In the genomic region with DNA sequence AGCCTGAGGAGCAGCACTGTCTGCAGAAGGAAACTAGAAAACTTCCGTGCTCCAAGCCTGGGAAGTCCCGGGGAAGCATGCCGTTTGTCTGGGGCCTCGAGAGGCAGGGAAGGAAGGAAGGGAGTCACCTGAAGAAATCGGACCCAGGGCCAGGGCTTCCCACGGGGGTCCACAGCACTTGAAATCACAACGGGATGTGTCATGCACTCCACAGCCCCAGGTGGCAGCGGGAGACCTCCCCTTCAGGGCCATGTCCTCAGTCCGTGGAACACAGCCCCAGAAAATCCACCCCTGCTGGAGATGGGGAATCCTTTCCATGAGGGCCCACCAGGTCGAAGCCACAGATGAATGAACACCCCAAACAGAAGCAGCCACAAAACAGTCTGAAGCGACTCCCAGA, we compare ENCODE assay signal across 22 cellular contexts.
"Had no signal": no experiment of that assay in that cellular context is flagged by ENCODE, and none has a peak within 500 bp of the region (broad histone marks: within the 10 kb centered on the region; RNA-seq: fewer than 3 reads in every experiment).

No MANE protein-coding gene starts in this region.

- H3K9me3 ChIP-seq: SK-N-SH had no signal

- H3K27ac ChIP-seq: HL-60, RWPE1 had no signal

- FAIRE-seq: HTR-8/SVneo had no signal

- ATAC-seq: Panc1 had no signal

- H3K4me2 ChIP-seq: SK-N-SH had no signal

- DNase-seq: KBM-7, NCI-H1092, NCI-H1105 treated with DMSO at 0.1 percent for 48 hours, NCI-H1417 treated with DMSO at 0.1 percent for 48 hours, NCI-H187, NCI-H2029, NCI-H2081 treated with DMSO at 0.1 percent for 48 hours, NCI-H2171, NCI-H226, NCI-H446, NCI-H510A, NCI-H524 treated with DMSO at 0.1 percent for 48 hours, NCI-H69, NCI-H774, PC-3, SHP77, SK-N-SH, SW 1271 had no signal

- H3K9ac ChIP-seq: SK-N-SH had no signal
